Comparison of ENCODE assay signal across 8 cellular contexts in the genomic region with DNA sequence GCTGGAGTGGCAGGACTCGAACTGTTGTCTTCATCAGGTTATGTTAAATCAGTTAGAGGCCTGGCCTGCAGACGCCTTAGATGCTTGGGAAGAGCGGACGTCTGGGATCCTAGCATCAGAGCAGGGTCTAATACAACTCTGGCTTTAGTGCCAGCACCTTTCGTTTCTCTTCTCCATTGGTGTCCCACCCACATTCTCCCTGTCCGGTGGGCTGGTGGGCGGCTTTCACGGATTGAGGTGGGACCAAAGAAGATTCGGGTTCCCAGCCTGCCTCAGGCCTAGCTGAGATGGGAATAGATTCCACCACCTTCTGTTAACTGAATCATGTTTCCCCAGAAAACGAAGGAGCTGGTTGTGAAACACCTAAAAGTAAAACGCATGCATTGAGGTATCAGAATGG. TPM values are rescaled to one million over a fixed set of nuclear protein-coding genes. Genes with fewer than 3 reads are reported as not detected.
DNase-seq lines count a peak whose midpoint lies in the region; ATAC-seq and TF ChIP-seq lines count a peak whose summit lies in the region.

No MANE protein-coding gene starts in this region.

- peak; percentile 40 for DNase-seq in H7
- no peak for DNase-seq in SK-N-MC (ENCODE audit: low read depth, low spot score)
- DNase-seq in smooth muscle cell (lab: John Stamatoyannopoulos, UW; ENCODE audit: unreplicated experiment): no peak
- no peak for DNase-seq in AML-193 (lab: John Stamatoyannopoulos, UW)
- DNase-seq in activated effector memory CD4-positive, alpha-beta T cell treated with anti-CD3 and anti-CD28 coated beads, Interleukin-2, amount 50 U/mL, for 16 hours: no peak
- DNase-seq in SW480 (ENCODE audit: low spot score): no peak

- peaks cover 15% of the 10 kb centered on the region for H4K20me1 ChIP-seq in smooth muscle cell (ENCODE audit: low read depth)

- no peak for ATAC-seq in GM19023 (IDR thresholded peaks at IDR 0.05; ENCODE audit: unreplicated experiment)

- H3K36me3 ChIP-seq in H7 (replicated peaks; ENCODE audit: control insufficient read depth, insufficient read depth, low read length) (no peaks in the 10 kb centered on the region), SK-N-MC (ENCODE audit: insufficient read depth, low read length) (no peaks in the 10 kb centered on the region), iPS-15b (ENCODE audit: control insufficient read depth, insufficient read depth, low read length) (no peaks in the 10 kb centered on the region), smooth muscle cell (ENCODE audit: low read depth) (no peaks in the 10 kb centered on the region)

- H3K4me2 ChIP-seq in smooth muscle cell: peak overlapping the region; percentile 100

- H3K27me3 ChIP-seq in H7 (ENCODE audit: control insufficient read depth, insufficient read depth, low read length) (peaks cover 1% of the 10 kb centered on the region; the same call in 1 of the 2 replicates), iPS-15b (ENCODE audit: control insufficient read depth, insufficient read depth, low read length) (peaks cover 6% of the 10 kb centered on the region), smooth muscle cell (ENCODE audit: low read depth) (no peaks in the 10 kb centered on the region)

- no peaks in the 10 kb centered on the region for H3F3A ChIP-seq in smooth muscle cell (ENCODE audit: low read depth)

- H2AFZ ChIP-seq in smooth muscle cell (ENCODE audit: low read depth): peak overlapping the region; percentile 99

- peak overlapping the region; percentile 84 for H3K4me3 ChIP-seq in H7 (ENCODE audit: insufficient read depth, low read depth, low read length)
- H3K4me3 ChIP-seq in SK-N-MC: peak overlapping the region; percentile 84
- H3K4me3 ChIP-seq in iPS-15b (ENCODE audit: low read depth, low read length): peak overlapping the region; percentile 67
- H3K4me3 ChIP-seq in smooth muscle cell: peak overlapping the region; percentile 95

- no peak overlapping the region for H3K9ac ChIP-seq in SK-N-MC (ENCODE audit: insufficient read length)
- H3K9ac ChIP-seq in iPS-15b (ENCODE audit: low read depth, low read length): no peak overlapping the region
- peak overlapping the region; percentile 45 for H3K9ac ChIP-seq in smooth muscle cell (ENCODE audit: low read depth)

- TF ChIP-seq CTCF in smooth muscle cell (IDR thresholded peaks at IDR 0.05; ENCODE audit: borderline replicate concordance, insufficient read depth, poor library complexity, severe bottlenecking): no peak

- 57% methylated on average over 11 of the region's 11 CpGs for WGBS in smooth muscle cell (ENCODE audit: low lambda C conversion rate)

- H3K9me3 ChIP-seq in SK-N-MC (ENCODE audit: low read depth, low read length) (no peaks in the 10 kb centered on the region), iPS-15b (ENCODE audit: control insufficient read depth, insufficient read depth, low read length) (no peaks in the 10 kb centered on the region), smooth muscle cell (replicated peaks; ENCODE audit: low read depth) (no peaks in the 10 kb centered on the region)

- H3K79me2 ChIP-seq in smooth muscle cell (ENCODE audit: low read depth): peaks cover 18% of the 10 kb centered on the region

- no peak overlapping the region for H3K27ac ChIP-seq in SK-N-MC
- H3K27ac ChIP-seq in smooth muscle cell (ENCODE audit: low read depth): no peak overlapping the region

- H3K4me1 ChIP-seq in iPS-15b (ENCODE audit: control insufficient read depth, insufficient read depth, low read length): peaks cover 8% of the 10 kb centered on the region
- H3K4me1 ChIP-seq in smooth muscle cell (ENCODE audit: low read depth): peaks cover 11% of the 10 kb centered on the region

RNA-seq across cellular contexts. Expression of a gene that starts 0.9 kb away (rescaled TPM):
- 29.3 and 43.6 TPM in 2 replicates for total RNA-seq in H7 (2014; rRNA removed; shearing (Covaris generic))
- 30.7 and 48.2 TPM in 2 replicates for total RNA-seq in smooth muscle cell
- polyA plus RNA-seq in smooth muscle cell: 23.1 and 27.1 TPM in 2 replicates
